1 cellular context compared by ENCODE assay signal in the genomic region with DNA sequence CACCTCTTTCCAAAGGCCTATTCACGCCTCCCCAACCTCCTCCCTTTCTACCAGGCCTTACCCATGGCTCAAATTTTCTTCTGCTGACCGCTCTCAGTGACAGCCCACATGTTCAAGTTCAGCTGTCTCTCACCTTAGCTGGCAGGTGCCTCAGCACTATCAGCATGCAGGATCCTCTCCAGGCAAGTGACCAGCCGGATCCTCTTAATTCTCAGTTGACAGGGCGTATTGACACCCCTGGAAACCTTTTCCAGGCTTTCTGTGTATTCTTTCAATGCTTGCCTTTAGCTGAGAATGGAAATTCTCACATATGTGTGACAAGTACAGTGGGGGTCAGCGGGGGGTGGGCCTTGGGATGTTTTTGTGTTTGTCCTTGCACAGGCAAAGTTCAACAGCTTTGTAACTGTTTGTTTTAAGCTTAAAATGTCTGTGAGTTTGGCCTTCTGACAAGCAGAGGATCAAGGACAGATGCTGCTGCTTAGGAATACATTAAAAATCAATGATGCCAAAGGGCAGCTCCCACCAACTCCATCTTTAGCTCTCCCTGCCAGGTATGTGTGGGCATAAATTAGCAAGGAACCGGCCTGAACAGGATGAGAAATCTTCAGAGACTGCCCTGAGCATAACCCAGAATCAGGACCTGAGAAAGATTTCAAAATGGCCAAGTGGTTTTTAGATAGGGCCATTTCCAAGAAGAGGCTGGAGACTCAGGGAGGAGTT.
TF ChIP-seq lines count a peak whose summit lies in the region.

No MANE protein-coding gene starts in this region.

TF ChIP-seq in HepG2, 621 proteins besides CTCF, POLR2A, EP300 and RAD21 (continued from another document and continues in another):
- TF ChIP-seq, protein P1, sequence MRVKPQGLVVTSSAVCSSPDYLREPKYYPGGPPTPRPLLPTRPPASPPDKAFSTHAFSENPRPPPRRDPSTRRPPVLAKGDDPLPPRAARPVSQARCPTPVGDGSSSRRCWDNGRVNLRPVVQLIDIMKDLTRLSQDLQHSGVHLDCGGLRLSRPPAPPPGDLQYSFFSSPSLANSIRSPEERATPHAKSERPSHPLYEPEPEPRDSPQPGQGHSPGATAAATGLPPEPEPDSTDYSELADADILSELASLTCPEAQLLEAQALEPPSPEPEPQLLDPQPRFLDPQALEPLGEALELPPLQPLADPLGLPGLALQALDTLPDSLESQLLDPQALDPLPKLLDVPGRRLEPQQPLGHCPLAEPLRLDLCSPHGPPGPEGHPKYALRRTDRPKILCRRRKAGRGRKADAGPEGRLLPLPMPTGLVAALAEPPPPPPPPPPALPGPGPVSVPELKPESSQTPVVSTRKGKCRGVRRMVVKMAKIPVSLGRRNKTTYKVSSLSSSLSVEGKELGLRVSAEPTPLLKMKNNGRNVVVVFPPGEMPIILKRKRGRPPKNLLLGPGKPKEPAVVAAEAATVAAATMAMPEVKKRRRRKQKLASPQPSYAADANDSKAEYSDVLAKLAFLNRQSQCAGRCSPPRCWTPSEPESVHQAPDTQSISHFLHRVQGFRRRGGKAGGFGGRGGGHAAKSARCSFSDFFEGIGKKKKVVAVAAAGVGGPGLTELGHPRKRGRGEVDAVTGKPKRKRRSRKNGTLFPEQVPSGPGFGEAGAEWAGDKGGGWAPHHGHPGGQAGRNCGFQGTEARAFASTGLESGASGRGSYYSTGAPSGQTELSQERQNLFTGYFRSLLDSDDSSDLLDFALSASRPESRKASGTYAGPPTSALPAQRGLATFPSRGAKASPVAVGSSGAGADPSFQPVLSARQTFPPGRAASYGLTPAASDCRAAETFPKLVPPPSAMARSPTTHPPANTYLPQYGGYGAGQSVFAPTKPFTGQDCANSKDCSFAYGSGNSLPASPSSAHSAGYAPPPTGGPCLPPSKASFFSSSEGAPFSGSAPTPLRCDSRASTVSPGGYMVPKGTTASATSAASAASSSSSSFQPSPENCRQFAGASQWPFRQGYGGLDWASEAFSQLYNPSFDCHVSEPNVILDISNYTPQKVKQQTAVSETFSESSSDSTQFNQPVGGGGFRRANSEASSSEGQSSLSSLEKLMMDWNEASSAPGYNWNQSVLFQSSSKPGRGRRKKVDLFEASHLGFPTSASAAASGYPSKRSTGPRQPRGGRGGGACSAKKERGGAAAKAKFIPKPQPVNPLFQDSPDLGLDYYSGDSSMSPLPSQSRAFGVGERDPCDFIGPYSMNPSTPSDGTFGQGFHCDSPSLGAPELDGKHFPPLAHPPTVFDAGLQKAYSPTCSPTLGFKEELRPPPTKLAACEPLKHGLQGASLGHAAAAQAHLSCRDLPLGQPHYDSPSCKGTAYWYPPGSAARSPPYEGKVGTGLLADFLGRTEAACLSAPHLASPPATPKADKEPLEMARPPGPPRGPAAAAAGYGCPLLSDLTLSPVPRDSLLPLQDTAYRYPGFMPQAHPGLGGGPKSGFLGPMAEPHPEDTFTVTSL (CRISPR knock-in tag; IDR thresholded peaks at IDR 0.05; ENCODE audit: borderline replicate concordance) = peak; percentile 90; the same call in 1 of the 2 replicates
- TF ChIP-seq ZNF616 (CRISPR knock-in tag; IDR thresholded peaks at IDR 0.05; ENCODE audit: low read depth) (no peak), NCOA1 (CRISPR knock-in tag; IDR thresholded peaks at IDR 0.05) (peak; percentile 39; the same call in 1 of the 2 replicates), ZNF598 (CRISPR knock-in tag; IDR thresholded peaks at IDR 0.05; ENCODE audit: borderline replicate concordance) (no peak), PTBP1 (IDR thresholded peaks at IDR 0.05; ENCODE audit: low read depth, low read length, poor library complexity, severe bottlenecking) (no peak), ZFP36L2 (CRISPR knock-in tag; IDR thresholded peaks at IDR 0.05) (no peak), RBFOX2 (IDR thresholded peaks at IDR 0.05; ENCODE audit: low read depth, low read length) (no peak), ZBTB1 (CRISPR knock-in tag; IDR thresholded peaks at IDR 0.05; ENCODE audit: borderline replicate concordance) (no peak), ZNF816 (CRISPR knock-in tag; IDR thresholded peaks at IDR 0.05; ENCODE audit: borderline replicate concordance) (peak; percentile 80; the same call in 1 of the 2 replicates), TBX3 (IDR thresholded peaks at IDR 0.05; ENCODE audit: borderline replicate concordance) (peak; percentile 86), ARNT2 (CRISPR knock-in tag; IDR thresholded peaks at IDR 0.05; ENCODE audit: low read depth) (no peak; the same call in 1 of the 2 replicates), ZNF607 (CRISPR knock-in tag; IDR thresholded peaks at IDR 0.05; ENCODE audit: borderline replicate concordance) (peak; percentile 62; the same call in 1 of the 2 replicates), MBNL3 (CRISPR knock-in tag; conservative IDR thresholded peaks at IDR 0.05) (no peak), ZNF772 (CRISPR knock-in tag; IDR thresholded peaks at IDR 0.05) (peak; percentile 78), ZFP1 (CRISPR knock-in tag; IDR thresholded peaks at IDR 0.05) (0 out of 2 replicates have a peak, but pooled peaks have one; percentile 72), ZNF792 (CRISPR knock-in tag; IDR thresholded peaks at IDR 0.05) (0 out of 2 replicates have a peak, but pooled peaks have one; percentile 52), AGO1 (IDR thresholded peaks at IDR 0.05; ENCODE audit: low read depth, low read length, poor library complexity, severe bottlenecking) (no peak), BRD4 (CRISPR knock-in tag; IDR thresholded peaks at IDR 0.05) (0 out of 2 replicates have a peak, but pooled peaks have one; percentile 76), GATAD2A (CRISPR knock-in tag; IDR thresholded peaks at IDR 0.05) (peak; percentile 97), SMAD1 (CRISPR knock-in tag; IDR thresholded peaks at IDR 0.05; ENCODE audit: borderline replicate concordance, low read depth) (peak; percentile 83; the same call in 1 of the 2 replicates), BCL6 (CRISPR knock-in tag; IDR thresholded peaks at IDR 0.05) (peak; percentile 98), KLF11 (CRISPR knock-in tag; IDR thresholded peaks at IDR 0.05) (no peak), MTF1 (CRISPR knock-in tag; IDR thresholded peaks at IDR 0.05) (no peak), ZEB1 (IDR thresholded peaks at IDR 0.05; ENCODE audit: insufficient replicate concordance, low read depth) (peak; percentile 56), TGIF2 (CRISPR knock-in tag; IDR thresholded peaks at IDR 0.05) (peak; percentile 77; the same call in 1 of the 2 replicates), NONO (IDR thresholded peaks at IDR 0.05) (no peak), NONO (CRISPR knock-in tag; conservative IDR thresholded peaks at IDR 0.05) (peak; percentile 82), NR2F2 (IDR thresholded peaks at IDR 0.05; ENCODE audit: borderline replicate concordance, low read depth) (peak; percentile 96), KDM6A (CRISPR knock-in tag; IDR thresholded peaks at IDR 0.05; ENCODE audit: low read depth) (peak; percentile 90)
- TF ChIP-seq, protein P2, sequence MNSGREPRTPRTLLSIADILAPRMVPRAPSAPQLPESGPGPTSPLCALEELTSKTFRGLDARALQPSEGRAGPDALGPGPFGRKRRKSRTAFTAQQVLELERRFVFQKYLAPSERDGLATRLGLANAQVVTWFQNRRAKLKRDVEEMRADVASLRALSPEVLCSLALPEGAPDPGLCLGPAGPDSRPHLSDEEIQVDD (CRISPR knock-in tag; IDR thresholded peaks at IDR 0.05; ENCODE audit: borderline replicate concordance) = no peak
- TF ChIP-seq, protein P3, sequence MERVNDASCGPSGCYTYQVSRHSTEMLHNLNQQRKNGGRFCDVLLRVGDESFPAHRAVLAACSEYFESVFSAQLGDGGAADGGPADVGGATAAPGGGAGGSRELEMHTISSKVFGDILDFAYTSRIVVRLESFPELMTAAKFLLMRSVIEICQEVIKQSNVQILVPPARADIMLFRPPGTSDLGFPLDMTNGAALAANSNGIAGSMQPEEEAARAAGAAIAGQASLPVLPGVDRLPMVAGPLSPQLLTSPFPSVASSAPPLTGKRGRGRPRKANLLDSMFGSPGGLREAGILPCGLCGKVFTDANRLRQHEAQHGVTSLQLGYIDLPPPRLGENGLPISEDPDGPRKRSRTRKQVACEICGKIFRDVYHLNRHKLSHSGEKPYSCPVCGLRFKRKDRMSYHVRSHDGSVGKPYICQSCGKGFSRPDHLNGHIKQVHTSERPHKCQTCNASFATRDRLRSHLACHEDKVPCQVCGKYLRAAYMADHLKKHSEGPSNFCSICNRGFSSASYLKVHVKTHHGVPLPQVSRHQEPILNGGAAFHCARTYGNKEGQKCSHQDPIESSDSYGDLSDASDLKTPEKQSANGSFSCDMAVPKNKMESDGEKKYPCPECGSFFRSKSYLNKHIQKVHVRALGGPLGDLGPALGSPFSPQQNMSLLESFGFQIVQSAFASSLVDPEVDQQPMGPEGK (CRISPR knock-in tag; IDR thresholded peaks at IDR 0.05) = peak; percentile 97
- TF ChIP-seq, protein P4, sequence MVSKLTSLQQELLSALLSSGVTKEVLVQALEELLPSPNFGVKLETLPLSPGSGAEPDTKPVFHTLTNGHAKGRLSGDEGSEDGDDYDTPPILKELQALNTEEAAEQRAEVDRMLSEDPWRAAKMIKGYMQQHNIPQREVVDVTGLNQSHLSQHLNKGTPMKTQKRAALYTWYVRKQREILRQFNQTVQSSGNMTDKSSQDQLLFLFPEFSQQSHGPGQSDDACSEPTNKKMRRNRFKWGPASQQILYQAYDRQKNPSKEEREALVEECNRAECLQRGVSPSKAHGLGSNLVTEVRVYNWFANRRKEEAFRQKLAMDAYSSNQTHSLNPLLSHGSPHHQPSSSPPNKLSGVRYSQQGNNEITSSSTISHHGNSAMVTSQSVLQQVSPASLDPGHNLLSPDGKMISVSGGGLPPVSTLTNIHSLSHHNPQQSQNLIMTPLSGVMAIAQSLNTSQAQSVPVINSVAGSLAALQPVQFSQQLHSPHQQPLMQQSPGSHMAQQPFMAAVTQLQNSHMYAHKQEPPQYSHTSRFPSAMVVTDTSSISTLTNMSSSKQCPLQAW (CRISPR knock-in tag; IDR thresholded peaks at IDR 0.05) = peak; percentile 87
- TF ChIP-seq, protein P5, sequence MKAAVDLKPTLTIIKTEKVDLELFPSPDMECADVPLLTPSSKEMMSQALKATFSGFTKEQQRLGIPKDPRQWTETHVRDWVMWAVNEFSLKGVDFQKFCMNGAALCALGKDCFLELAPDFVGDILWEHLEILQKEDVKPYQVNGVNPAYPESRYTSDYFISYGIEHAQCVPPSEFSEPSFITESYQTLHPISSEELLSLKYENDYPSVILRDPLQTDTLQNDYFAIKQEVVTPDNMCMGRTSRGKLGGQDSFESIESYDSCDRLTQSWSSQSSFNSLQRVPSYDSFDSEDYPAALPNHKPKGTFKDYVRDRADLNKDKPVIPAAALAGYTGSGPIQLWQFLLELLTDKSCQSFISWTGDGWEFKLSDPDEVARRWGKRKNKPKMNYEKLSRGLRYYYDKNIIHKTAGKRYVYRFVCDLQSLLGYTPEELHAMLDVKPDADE (CRISPR knock-in tag; IDR thresholded peaks at IDR 0.05) = no peak
- TF ChIP-seq, protein P6, sequence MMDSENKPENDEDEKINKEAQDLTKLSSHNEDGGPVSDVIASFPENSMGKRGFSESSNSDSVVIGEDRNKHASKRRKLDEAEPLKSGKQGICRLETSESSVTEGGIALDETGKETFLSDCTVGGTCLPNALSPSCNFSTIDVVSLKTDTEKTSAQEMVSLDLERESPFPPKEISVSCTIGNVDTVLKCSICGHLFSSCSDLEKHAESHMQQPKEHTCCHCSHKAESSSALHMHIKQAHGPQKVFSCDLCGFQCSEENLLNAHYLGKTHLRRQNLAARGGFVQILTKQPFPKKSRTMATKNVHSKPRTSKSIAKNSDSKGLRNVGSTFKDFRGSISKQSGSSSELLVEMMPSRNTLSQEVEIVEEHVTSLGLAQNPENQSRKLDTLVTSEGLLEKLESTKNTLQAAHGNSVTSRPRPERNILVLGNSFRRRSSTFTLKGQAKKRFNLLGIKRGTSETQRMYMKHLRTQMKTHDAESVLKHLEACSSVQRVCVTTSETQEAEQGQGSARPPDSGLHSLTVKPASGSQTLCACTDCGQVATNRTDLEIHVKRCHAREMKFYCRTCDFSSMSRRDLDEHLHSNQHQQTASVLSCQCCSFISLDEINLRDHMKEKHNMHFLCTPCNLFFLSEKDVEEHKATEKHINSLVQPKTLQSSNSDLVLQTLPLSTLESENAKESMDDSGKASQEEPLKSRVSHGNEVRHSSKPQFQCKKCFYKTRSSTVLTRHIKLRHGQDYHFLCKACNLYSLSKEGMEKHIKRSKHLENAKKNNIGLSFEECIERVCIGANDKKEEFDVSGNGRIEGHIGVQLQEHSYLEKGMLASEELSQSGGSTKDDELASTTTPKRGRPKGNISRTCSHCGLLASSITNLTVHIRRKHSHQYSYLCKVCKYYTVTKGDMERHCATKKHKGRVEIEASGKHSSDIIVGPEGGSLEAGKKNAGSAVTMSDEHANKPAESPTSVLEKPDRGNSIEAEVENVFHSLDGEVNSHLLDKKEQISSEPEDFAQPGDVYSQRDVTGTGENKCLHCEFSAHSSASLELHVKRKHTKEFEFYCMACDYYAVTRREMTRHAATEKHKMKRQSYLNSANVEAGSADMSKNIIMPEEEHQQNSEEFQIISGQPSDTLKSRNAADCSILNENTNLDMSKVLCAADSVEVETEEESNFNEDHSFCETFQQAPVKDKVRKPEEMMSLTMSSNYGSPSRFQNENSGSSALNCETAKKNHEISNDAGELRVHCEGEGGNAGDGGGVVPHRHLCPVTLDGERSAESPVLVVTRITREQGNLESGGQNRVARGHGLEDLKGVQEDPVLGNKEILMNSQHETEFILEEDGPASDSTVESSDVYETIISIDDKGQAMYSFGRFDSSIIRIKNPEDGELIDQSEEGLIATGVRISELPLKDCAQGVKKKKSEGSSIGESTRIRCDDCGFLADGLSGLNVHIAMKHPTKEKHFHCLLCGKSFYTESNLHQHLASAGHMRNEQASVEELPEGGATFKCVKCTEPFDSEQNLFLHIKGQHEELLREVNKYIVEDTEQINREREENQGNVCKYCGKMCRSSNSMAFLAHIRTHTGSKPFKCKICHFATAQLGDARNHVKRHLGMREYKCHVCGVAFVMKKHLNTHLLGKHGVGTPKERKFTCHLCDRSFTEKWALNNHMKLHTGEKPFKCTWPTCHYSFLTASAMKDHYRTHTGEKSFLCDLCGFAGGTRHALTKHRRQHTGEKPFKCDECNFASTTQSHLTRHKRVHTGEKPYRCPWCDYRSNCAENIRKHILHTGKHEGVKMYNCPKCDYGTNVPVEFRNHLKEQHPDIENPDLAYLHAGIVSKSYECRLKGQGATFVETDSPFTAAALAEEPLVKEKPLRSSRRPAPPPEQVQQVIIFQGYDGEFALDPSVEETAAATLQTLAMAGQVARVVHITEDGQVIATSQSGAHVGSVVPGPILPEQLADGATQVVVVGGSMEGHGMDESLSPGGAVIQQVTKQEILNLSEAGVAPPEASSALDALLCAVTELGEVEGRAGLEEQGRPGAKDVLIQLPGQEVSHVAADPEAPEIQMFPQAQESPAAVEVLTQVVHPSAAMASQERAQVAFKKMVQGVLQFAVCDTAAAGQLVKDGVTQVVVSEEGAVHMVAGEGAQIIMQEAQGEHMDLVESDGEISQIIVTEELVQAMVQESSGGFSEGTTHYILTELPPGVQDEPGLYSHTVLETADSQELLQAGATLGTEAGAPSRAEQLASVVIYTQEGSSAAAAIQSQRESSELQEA (CRISPR knock-in tag; IDR thresholded peaks at IDR 0.05; ENCODE audit: not compliant biosample characterization) = no peak
- TF ChIP-seq, protein P7, sequence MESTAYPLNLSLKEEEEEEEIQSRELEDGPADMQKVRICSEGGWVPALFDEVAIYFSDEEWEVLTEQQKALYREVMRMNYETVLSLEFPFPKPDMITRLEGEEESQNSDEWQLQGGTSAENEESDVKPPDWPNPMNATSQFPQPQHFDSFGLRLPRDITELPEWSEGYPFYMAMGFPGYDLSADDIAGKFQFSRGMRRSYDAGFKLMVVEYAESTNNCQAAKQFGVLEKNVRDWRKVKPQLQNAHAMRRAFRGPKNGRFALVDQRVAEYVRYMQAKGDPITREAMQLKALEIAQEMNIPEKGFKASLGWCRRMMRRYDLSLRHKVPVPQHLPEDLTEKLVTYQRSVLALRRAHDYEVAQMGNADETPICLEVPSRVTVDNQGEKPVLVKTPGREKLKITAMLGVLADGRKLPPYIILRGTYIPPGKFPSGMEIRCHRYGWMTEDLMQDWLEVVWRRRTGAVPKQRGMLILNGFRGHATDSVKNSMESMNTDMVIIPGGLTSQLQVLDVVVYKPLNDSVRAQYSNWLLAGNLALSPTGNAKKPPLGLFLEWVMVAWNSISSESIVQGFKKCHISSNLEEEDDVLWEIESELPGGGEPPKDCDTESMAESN (CRISPR knock-in tag; conservative IDR thresholded peaks at IDR 0.05) = 0 out of 2 replicates have a peak, but pooled peaks have one; percentile 51
